12 cellular contexts compared by ENCODE assay signal in genomic region chr14:53999061-53999488, GRCh38. TPM values are rescaled to one million over a fixed set of nuclear protein-coding genes. Genes with fewer than 3 reads are reported as not detected.
DNase-seq lines count a peak whose midpoint lies in the region; ATAC-seq and TF ChIP-seq lines count a peak whose summit lies in the region.
"Had no signal": no experiment of that assay in that cellular context is flagged by ENCODE, and none has a peak within 500 bp of the region (broad histone marks: within the 10 kb centered on the region; RNA-seq: fewer than 3 reads in every experiment).

No MANE protein-coding gene starts in this region.

- peaks cover 45% of the 10 kb centered on the region for H3K4me1 Mint-ChIP-seq in chondrocyte (ENCODE audit: low read depth)
- no peaks in the 10 kb centered on the region for H3K4me1 Mint-ChIP-seq in activated CD4-positive, alpha-beta T cell treated with anti-CD3 and anti-CD28 coated beads, Interleukin-2, amount 10 ng/mL, durations not matched to agents 7 days and 5 days
- H3K4me1 Mint-ChIP-seq in activated CD4-positive, alpha-beta T cell treated with anti-CD3 and anti-CD28 coated beads for 36 hours = no peaks in the 10 kb centered on the region
- H3K4me1 Mint-ChIP-seq: IgD-negative memory B cell had no signal

- intact Hi-C loops in activated CD4-positive, alpha-beta T cell treated with anti-CD3 and anti-CD28 coated beads for 36 hours (cut with DNase I, micrococcal nuclease) = no loop called here

- POLR2A ChIA-PET in activated CD4-positive, alpha-beta T cell treated with anti-CD3 and anti-CD28 coated beads, Interleukin-2, amount 10 ng/mL, durations not matched to agents 7 days and 5 days (lab: Charles Lee) = no interaction called here
- POLR2A ChIA-PET in activated CD4-positive, alpha-beta T cell treated with anti-CD3 and anti-CD28 coated beads for 36 hours (lab: Charles Lee) = no interaction called here

- CTCF ChIA-PET in activated CD4-positive, alpha-beta T cell treated with anti-CD3 and anti-CD28 coated beads, Interleukin-2, amount 10 ng/mL, durations not matched to agents 7 days and 5 days (lab: Charles Lee) = no interaction called here
- CTCF ChIA-PET in activated CD4-positive, alpha-beta T cell treated with anti-CD3 and anti-CD28 coated beads for 36 hours (lab: Charles Lee) = no interaction called here

- peak; percentile 61 for DNase-seq in AG20443 (ENCODE audit: low spot score)
- DNase-seq in HT-29 (ENCODE audit: low spot score) = peak; percentile 34
- DNase-seq in chondrocyte (ENCODE audit: low spot score) = no peak
- peak; percentile 28 for DNase-seq in myocyte (ENCODE audit: low read depth)
- DNase-seq in activated CD4-positive, alpha-beta T cell treated with anti-CD3 and anti-CD28 coated beads, Interleukin-2, amount 10 ng/mL, durations not matched to agents 7 days and 5 days = no peak
- DNase-seq in activated CD4-positive, alpha-beta T cell treated with anti-CD3 and anti-CD28 coated beads for 36 hours = no peak
- no peak for DNase-seq in RPMI8226
- no peak for DNase-seq in NCI-H2171 (lab: John Stamatoyannopoulos, UW)
- DNase-seq: activated T-cell treated with anti-CD3 and anti-CD28 coated beads, Interleukin-2, amount 50 U/mL, for 1 hour; head of caudate nucleus; NCI-H2171 treated with DMSO at 0.1 percent for 48 hours had no signal

- H3K27ac Mint-ChIP-seq in chondrocyte (ENCODE audit: unreplicated experiment) = peak overlapping the region; percentile 80
- no peak overlapping the region for H3K27ac Mint-ChIP-seq in activated CD4-positive, alpha-beta T cell treated with anti-CD3 and anti-CD28 coated beads, Interleukin-2, amount 10 ng/mL, durations not matched to agents 7 days and 5 days
- no peak overlapping the region for H3K27ac Mint-ChIP-seq in activated CD4-positive, alpha-beta T cell treated with anti-CD3 and anti-CD28 coated beads for 36 hours
- H3K27ac Mint-ChIP-seq: IgD-negative memory B cell had no signal

- no peak for TF ChIP-seq CTCF in chondrocyte (IDR thresholded peaks at IDR 0.05)

- no peaks in the 10 kb centered on the region for H3K9me3 Mint-ChIP-seq in chondrocyte (ENCODE audit: low read depth)
- H3K9me3 Mint-ChIP-seq in activated CD4-positive, alpha-beta T cell treated with anti-CD3 and anti-CD28 coated beads, Interleukin-2, amount 10 ng/mL, durations not matched to agents 7 days and 5 days = no peaks in the 10 kb centered on the region
- no peaks in the 10 kb centered on the region for H3K9me3 Mint-ChIP-seq in activated CD4-positive, alpha-beta T cell treated with anti-CD3 and anti-CD28 coated beads for 36 hours (ENCODE audit: low read depth)
- H3K9me3 Mint-ChIP-seq: IgD-negative memory B cell had no signal

- peak overlapping the region; percentile 9 for H3K4me3 Mint-ChIP-seq in chondrocyte (ENCODE audit: unreplicated experiment)
- no peak overlapping the region for H3K4me3 Mint-ChIP-seq in activated CD4-positive, alpha-beta T cell treated with anti-CD3 and anti-CD28 coated beads, Interleukin-2, amount 10 ng/mL, durations not matched to agents 7 days and 5 days
- no peak overlapping the region for H3K4me3 Mint-ChIP-seq in activated CD4-positive, alpha-beta T cell treated with anti-CD3 and anti-CD28 coated beads for 36 hours
- H3K4me3 Mint-ChIP-seq: IgD-negative memory B cell had no signal

- no peaks in the 10 kb centered on the region for H3K27me3 Mint-ChIP-seq in chondrocyte (ENCODE audit: low read depth)
- no peaks in the 10 kb centered on the region for H3K27me3 Mint-ChIP-seq in activated CD4-positive, alpha-beta T cell treated with anti-CD3 and anti-CD28 coated beads, Interleukin-2, amount 10 ng/mL, durations not matched to agents 7 days and 5 days
- no peaks in the 10 kb centered on the region for H3K27me3 Mint-ChIP-seq in activated CD4-positive, alpha-beta T cell treated with anti-CD3 and anti-CD28 coated beads for 36 hours

- no peaks in the 10 kb centered on the region for H3K36me3 Mint-ChIP-seq in chondrocyte (ENCODE audit: low read depth)
- no peaks in the 10 kb centered on the region for H3K36me3 Mint-ChIP-seq in activated CD4-positive, alpha-beta T cell treated with anti-CD3 and anti-CD28 coated beads, Interleukin-2, amount 10 ng/mL, durations not matched to agents 7 days and 5 days (ENCODE audit: low read depth)
- H3K36me3 Mint-ChIP-seq in activated CD4-positive, alpha-beta T cell treated with anti-CD3 and anti-CD28 coated beads for 36 hours (ENCODE audit: low read depth) = no peaks in the 10 kb centered on the region
- H3K36me3 Mint-ChIP-seq: IgD-negative memory B cell had no signal

- no peak for ATAC-seq in activated CD4-positive, alpha-beta T cell treated with anti-CD3 and anti-CD28 coated beads for 36 hours

RNA-seq across cellular contexts. Expression of gene BMP4, which starts 42.5 kb away (rescaled TPM):
- total RNA-seq in HT-29 (2014; rRNA removed; shearing (Covaris generic)) = 362 and 395 TPM in 2 replicates
- total RNA-seq in chondrocyte = 2.9 to 9.0 TPM (median 3.4 TPM) in 3 replicates
- 12.7 and 12.9 TPM in 2 replicates for total RNA-seq in myocyte
- 32.3 TPM for polyA plus RNA-seq in myocyte (2012)
- total RNA-seq in activated CD4-positive, alpha-beta T cell treated with anti-CD3 and anti-CD28 coated beads, Interleukin-2, amount 10 ng/mL, durations not matched to agents 7 days and 5 days = under 1 TPM; 0.60 to 0.64 TPM
- total RNA-seq in activated CD4-positive, alpha-beta T cell treated with anti-CD3 and anti-CD28 coated beads for 36 hours = not detected
- polyA plus RNA-seq: IgD-negative memory B cell had no signal

Comparison
In these comparisons a context has a peak if more than half of its experiments do, and no peak if none do; other contexts are left out.
1. DNase-seq: peak in AG20443 (single experiment), HT-29 (single experiment) and myocyte (single experiment); none in chondrocyte (single experiment), activated CD4-positive, alpha-beta T cell treated with anti-CD3 and anti-CD28 coated beads, Interleukin-2, amount 10 ng/mL, durations not matched to agents 7 days and 5 days (single experiment), activated CD4-positive, alpha-beta T cell treated with anti-CD3 and anti-CD28 coated beads for 36 hours (single experiment), RPMI8226 (single experiment) and NCI-H2171 (single experiment).
2. RNA of gene BMP4, which starts 42.5 kb away (total RNA-seq): 362 to 395 TPM in HT-29; 12.7 to 12.9 TPM in myocyte, 2.9 to 9.0 TPM in chondrocyte, 0.60 to 0.64 TPM in activated CD4-positive, alpha-beta T cell treated with anti-CD3 and anti-CD28 coated beads, Interleukin-2, amount 10 ng/mL, durations not matched to agents 7 days and 5 days and not detected in activated CD4-positive, alpha-beta T cell treated with anti-CD3 and anti-CD28 coated beads for 36 hours; every median in the first group is over 10 times any median in the second.